In genomic region chr11:110490886-110491285, GRCh38 we compare ENCODE assay signal across 15 cellular contexts.
DNase-seq lines count a peak whose midpoint lies in the region; ATAC-seq, FAIRE-seq and TF ChIP-seq lines count a peak whose summit lies in the region.
"Had no signal": no experiment of that assay in that cellular context is flagged by ENCODE, and none has a peak within 500 bp of the region (broad histone marks: within the 10 kb centered on the region; RNA-seq: fewer than 3 reads in every experiment).

No MANE protein-coding gene starts in this region.

- peak; percentile 57 for ATAC-seq in naive thymus-derived CD4-positive, alpha-beta T cell
- no peak for ATAC-seq in GM18907 (IDR thresholded peaks at IDR 0.05; ENCODE audit: unreplicated experiment)
- ATAC-seq in HG02623 (IDR thresholded peaks at IDR 0.05; ENCODE audit: unreplicated experiment) = no peak
- ATAC-seq in HG03135 (IDR thresholded peaks at IDR 0.05; ENCODE audit: unreplicated experiment) = no peak

- H3K36me3 ChIP-seq in BJ (ENCODE audit: control insufficient read depth, insufficient read depth, low read length) (no peaks in the 10 kb centered on the region), bronchial epithelial cell (ENCODE audit: control insufficient read depth, insufficient read depth, low read length) (no peaks in the 10 kb centered on the region)
- no peaks in the 10 kb centered on the region for H3K36me3 ChIP-seq in naive thymus-derived CD4-positive, alpha-beta T cell (ENCODE audit: control insufficient read depth in 2 of 3, insufficient read depth in 3 of 3, low read length in 3 of 3)

- peaks cover 0 to 8% (median 0%) of the 10 kb centered on the region in 11 donors for H3K9me3 Mint-ChIP-seq in naive thymus-derived CD4-positive, alpha-beta T cell

- H3K27ac Mint-ChIP-seq in naive thymus-derived CD4-positive, alpha-beta T cell = no peak overlapping the region

- H3K27ac ChIP-seq in naive thymus-derived CD4-positive, alpha-beta T cell (ENCODE audit: low read depth, low read length) = no peak overlapping the region
- H3K27ac ChIP-seq: parathyroid adenoma, VCaP had no signal

- intact Hi-C loops in naive thymus-derived CD4-positive, alpha-beta T cell (cut with micrococcal nuclease) = no loop called here

- peaks cover 0 to 20% (median 9%) of the 10 kb centered on the region in 5 donors for H3K27me3 Mint-ChIP-seq in naive thymus-derived CD4-positive, alpha-beta T cell

- no peaks in the 10 kb centered on the region for H3K4me1 ChIP-seq in naive thymus-derived CD4-positive, alpha-beta T cell (ENCODE audit: control insufficient read depth in 2 of 2, insufficient read depth in 2 of 2, low read length in 2 of 2)
- H3K4me1 ChIP-seq: parathyroid adenoma had no signal

- H3K36me3 Mint-ChIP-seq in naive thymus-derived CD4-positive, alpha-beta T cell = peaks cover 0 to 13% (median 0%) of the 10 kb centered on the region in 5 donors

- no peak for TF ChIP-seq CTCF in BJ (IDR thresholded peaks at IDR 0.05; ENCODE audit: insufficient read depth, low read depth, low read length)
- TF ChIP-seq CTCF in bronchial epithelial cell (IDR thresholded peaks at IDR 0.05; ENCODE audit: insufficient read depth, low read length, severe bottlenecking) = no peak

- no peaks in the 10 kb centered on the region for H3K27me3 ChIP-seq in BJ (ENCODE audit: control insufficient read depth, insufficient read depth, low read length)
- H3K27me3 ChIP-seq in bronchial epithelial cell (ENCODE audit: control insufficient read depth, insufficient read depth, low read length) = peaks cover 2% of the 10 kb centered on the region
- H3K27me3 ChIP-seq in naive thymus-derived CD4-positive, alpha-beta T cell (ENCODE audit: control insufficient read depth in 2 of 2, insufficient read depth in 2 of 2, low read length in 2 of 2) = no peaks in the 10 kb centered on the region

- CTCF ChIA-PET in BJ (lab: Yijun Ruan, JAX) = interaction anchor here (0.9 to 1.2 kb wide), 2 partner anchors 10 to 28 kb away, joined by 3 to 4 read pairs; no protein-coding TSS in a partner anchor
- CTCF ChIA-PET in naive thymus-derived CD4-positive, alpha-beta T cell (lab: Charles Lee) = no interaction called here

- no peaks in the 10 kb centered on the region for H3K9me3 ChIP-seq in naive thymus-derived CD4-positive, alpha-beta T cell (ENCODE audit: control insufficient read depth in 2 of 3, low read length in 3 of 3)

- DNase-seq in BJ (ENCODE audit: low read depth) (peak; percentile 35), LHCN-M2 (ENCODE audit: low read depth) (peak; percentile 67), bronchial epithelial cell (ENCODE audit: low read depth) (peak; percentile 76), NCI-H82 treated with DMSO at 0.1 percent for 48 hours (lab: John Stamatoyannopoulos, UW; ENCODE audit: unreplicated experiment) (no peak)
- no peak for DNase-seq in naive thymus-derived CD4-positive, alpha-beta T cell
- DNase-seq: central memory CD4-positive, alpha-beta T cell; glutamatergic neuron; NCI-H187 treated with DMSO at 0.1 percent for 48 hours; stimulated activated CD4-positive, alpha-beta T cell treated with anti-CD3 and anti-CD28 coated beads, Interleukin-2, amount 100 ng/mL, for 48 hours had no signal

- H3K4me1 Mint-ChIP-seq in naive thymus-derived CD4-positive, alpha-beta T cell = peaks cover 0 to 2% (median 0%) of the 10 kb centered on the region in 7 donors

- FAIRE-seq in bronchial epithelial cell (lab: Jason Lieb, UNC) = no peak
- FAIRE-seq: RCC 7860 had no signal

- H3K4me3 ChIP-seq in BJ (ENCODE audit: low read depth, low read length) (no peak overlapping the region), bronchial epithelial cell (ENCODE audit: low read depth, low read length) (no peak overlapping the region)
- H3K4me3 ChIP-seq in naive thymus-derived CD4-positive, alpha-beta T cell (ENCODE audit: low read length) = no peak overlapping the region

- H3K4me3 Mint-ChIP-seq in naive thymus-derived CD4-positive, alpha-beta T cell = no peak overlapping the region

- POLR2A ChIA-PET in BJ (lab: Charles Lee) = no interaction called here
- POLR2A ChIA-PET in naive thymus-derived CD4-positive, alpha-beta T cell (lab: Charles Lee) = no interaction called here

Comparison
In these comparisons a context has a peak if more than half of its experiments do, and no peak if none do; other contexts are left out.
1. DNase-seq: peak in BJ (single experiment), LHCN-M2 (single experiment) and bronchial epithelial cell (single experiment); none in naive thymus-derived CD4-positive, alpha-beta T cell (0 of 9) and NCI-H82 treated with DMSO at 0.1 percent for 48 hours (single experiment).